Comparison of ENCODE assay signal across 13 cellular contexts in genomic region chr18:31990823-31991222, GRCh38. TPM values are rescaled to one million over a fixed set of nuclear protein-coding genes. Genes with fewer than 3 reads are reported as not detected.
DNase-seq lines count a peak whose midpoint lies in the region; ATAC-seq and TF ChIP-seq lines count a peak whose summit lies in the region.
"Had no signal": no experiment of that assay in that cellular context is flagged by ENCODE, and none has a peak within 500 bp of the region (broad histone marks: within the 10 kb centered on the region; RNA-seq: fewer than 3 reads in every experiment).

No MANE protein-coding gene starts in this region.

- WGBS in testis, 2 donors = 97 to 100% methylated on average over 2 of the region's 2 CpGs

- H3K27ac ChIP-seq in testis (no peak overlapping the region), foreskin keratinocyte (no peak overlapping the region)
- H3K27ac ChIP-seq: breast epithelium, thoracic aorta had no signal

- DNase-seq in medulla oblongata (ENCODE audit: extremely low spot score) (peak; percentile 64), NCI-H2196 (lab: John Stamatoyannopoulos, UW; ENCODE audit: unreplicated experiment) (no peak), NCI-H2227 treated with DMSO at 0.1 percent for 48 hours (lab: John Stamatoyannopoulos, UW) (no peak), testis (no peak), foreskin keratinocyte (no peak)
- DNase-seq: DMS79 treated with DMSO at 0.1 percent for 48 hours; stimulated activated CD4-positive, alpha-beta T cell treated with anti-CD3 and anti-CD28 coated beads, Interleukin-4, amount 100 ng/mL, for 1 hour had no signal

- ATAC-seq in GM18907 (IDR thresholded peaks at IDR 0.05; ENCODE audit: unreplicated experiment) = peak; percentile 100
- peak; percentile 99 for ATAC-seq in GM21723 (IDR thresholded peaks at IDR 0.05; ENCODE audit: unreplicated experiment)
- ATAC-seq in HG03280 (IDR thresholded peaks at IDR 0.05; ENCODE audit: unreplicated experiment) = peak; percentile 80
- ATAC-seq in foreskin keratinocyte = no peak

- H3K4me3 ChIP-seq in testis = no peak overlapping the region
- H3K4me3 ChIP-seq: breast epithelium, HAP-1, thoracic aorta had no signal

- TF ChIP-seq CTCF in testis (IDR thresholded peaks at IDR 0.05) (no peak), foreskin keratinocyte (conservative IDR thresholded peaks at IDR 0.05) (no peak)

- H3K9me3 ChIP-seq in testis = no peaks in the 10 kb centered on the region
- H3K9me3 ChIP-seq: breast epithelium, HAP-1, thoracic aorta had no signal

- H3K4me1 ChIP-seq in testis (no peaks in the 10 kb centered on the region), foreskin keratinocyte (no peaks in the 10 kb centered on the region)
- H3K4me1 ChIP-seq: breast epithelium, HAP-1 had no signal

- intact Hi-C loops in testis (cut with DNase I; ENCODE audit: low total_unique reads) = no loop called here

- no peak for TF ChIP-seq POLR2A in testis (IDR thresholded peaks at IDR 0.05)

- H3K36me3 ChIP-seq in testis (ENCODE audit: low read depth, missing control alignments) = no peaks in the 10 kb centered on the region
- H3K36me3 ChIP-seq: breast epithelium, HAP-1, thoracic aorta had no signal

- H3K27me3 ChIP-seq in testis (no peaks in the 10 kb centered on the region), foreskin keratinocyte (no peaks in the 10 kb centered on the region)
- H3K27me3 ChIP-seq: breast epithelium had no signal

RNA-seq across cellular contexts. Expression of gene RNF125, which starts 27.8 kb away (rescaled TPM):
- total RNA-seq in testis (1 to 10 TPM; 1.9 to 2.0 TPM), foreskin keratinocyte (1.7 and 2.3 TPM in 2 replicates)
- polyA plus RNA-seq in testis (ENCODE audit: insufficient read depth, low read depth, low replicate concordance) (9.1 TPM), foreskin keratinocyte (0.75 TPM in 2 replicates)

RNA-seq across cellular contexts. Expression of gene TRAPPC8, which starts 47.9 kb away (rescaled TPM):
- total RNA-seq in testis = 10 to 100 TPM; 59.0 to 85.0 TPM
- 80.0 TPM for polyA plus RNA-seq in testis (ENCODE audit: insufficient read depth, low read depth, low replicate concordance)
- total RNA-seq in foreskin keratinocyte = 28.3 and 29.5 TPM in 2 replicates
- 11.1 and 13.3 TPM in 2 replicates for polyA plus RNA-seq in foreskin keratinocyte
